Comparison of ENCODE assay signal across 1 cellular context in the genomic region with DNA sequence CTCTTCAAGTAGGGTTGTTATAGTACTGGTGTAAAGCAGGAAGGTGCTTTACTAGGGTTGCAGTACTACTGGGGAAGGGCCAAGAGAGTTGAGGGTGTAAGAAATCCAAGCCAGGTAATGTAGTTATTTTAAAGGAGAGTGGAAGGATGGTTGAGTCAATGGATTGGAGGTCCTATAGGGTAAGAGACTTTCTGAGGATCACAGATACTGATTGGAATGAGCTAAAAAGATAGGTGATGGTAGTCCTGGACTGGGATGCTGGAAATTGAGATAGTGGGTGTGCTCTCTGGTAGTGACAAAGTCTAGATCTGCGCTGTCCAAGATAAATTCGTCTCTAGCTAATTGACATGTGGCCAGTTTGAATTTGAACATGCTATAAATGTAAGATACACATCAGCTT.
TF ChIP-seq lines count a peak whose summit lies in the region.

No MANE protein-coding gene starts in this region.

TF ChIP-seq in H1, 55 proteins besides CTCF, POLR2A, EP300 and RAD21:
- TF ChIP-seq CHD2 (IDR thresholded peaks at IDR 0.05; ENCODE audit: low read length) (no peak), GTF2F1 (IDR thresholded peaks at IDR 0.05; ENCODE audit: borderline replicate concordance, low read depth, low read length) (no peak), KDM1A (IDR thresholded peaks at IDR 0.05; ENCODE audit: borderline replicate concordance, low read length) (no peak), RNF2 (IDR thresholded peaks at IDR 0.05; ENCODE audit: borderline replicate concordance, low read depth, low read length, missing control alignments, poor library complexity, severe bottlenecking) (no peak), BRCA1 (IDR thresholded peaks at IDR 0.05; ENCODE audit: low read depth, low read length) (no peak), EZH2 (IDR thresholded peaks at IDR 0.05; ENCODE audit: low read depth, low read length, severe bottlenecking) (no peak), SIRT6 (IDR thresholded peaks at IDR 0.05; ENCODE audit: low read length) (no peak), ZNF274 (IDR thresholded peaks at IDR 0.05; ENCODE audit: borderline replicate concordance, extremely low read depth, low read length) (no peak), RXRA (IDR thresholded peaks at IDR 0.05; ENCODE audit: insufficient read depth, low read depth, low read length) (no peak), CBX5 (IDR thresholded peaks at IDR 0.05; ENCODE audit: low read depth, low read length) (no peak), GABPA (IDR thresholded peaks at IDR 0.05; ENCODE audit: borderline replicate concordance, insufficient read depth, low read length) (no peak), BACH1 (IDR thresholded peaks at IDR 0.05; ENCODE audit: low read length) (no peak), E2F6 (IDR thresholded peaks at IDR 0.05) (no peak), SUZ12 (IDR thresholded peaks at IDR 0.05; ENCODE audit: low read length) (no peak), TAF7 (optimal IDR thresholded peaks at IDR 0.05; ENCODE audit: borderline replicate concordance, low read depth, low read length) (no peak), CHD1 (IDR thresholded peaks at IDR 0.05; ENCODE audit: low read depth, low read length) (no peak), MAFK (IDR thresholded peaks at IDR 0.05; ENCODE audit: low read depth, low read length) (no peak)
- TF ChIP-seq, protein P1, sequence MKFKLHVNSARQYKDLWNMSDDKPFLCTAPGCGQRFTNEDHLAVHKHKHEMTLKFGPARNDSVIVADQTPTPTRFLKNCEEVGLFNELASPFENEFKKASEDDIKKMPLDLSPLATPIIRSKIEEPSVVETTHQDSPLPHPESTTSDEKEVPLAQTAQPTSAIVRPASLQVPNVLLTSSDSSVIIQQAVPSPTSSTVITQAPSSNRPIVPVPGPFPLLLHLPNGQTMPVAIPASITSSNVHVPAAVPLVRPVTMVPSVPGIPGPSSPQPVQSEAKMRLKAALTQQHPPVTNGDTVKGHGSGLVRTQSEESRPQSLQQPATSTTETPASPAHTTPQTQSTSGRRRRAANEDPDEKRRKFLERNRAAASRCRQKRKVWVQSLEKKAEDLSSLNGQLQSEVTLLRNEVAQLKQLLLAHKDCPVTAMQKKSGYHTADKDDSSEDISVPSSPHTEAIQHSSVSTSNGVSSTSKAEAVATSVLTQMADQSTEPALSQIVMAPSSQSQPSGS (IDR thresholded peaks at IDR 0.05; ENCODE audit: low read length) = no peak
- TF ChIP-seq, protein P2, sequence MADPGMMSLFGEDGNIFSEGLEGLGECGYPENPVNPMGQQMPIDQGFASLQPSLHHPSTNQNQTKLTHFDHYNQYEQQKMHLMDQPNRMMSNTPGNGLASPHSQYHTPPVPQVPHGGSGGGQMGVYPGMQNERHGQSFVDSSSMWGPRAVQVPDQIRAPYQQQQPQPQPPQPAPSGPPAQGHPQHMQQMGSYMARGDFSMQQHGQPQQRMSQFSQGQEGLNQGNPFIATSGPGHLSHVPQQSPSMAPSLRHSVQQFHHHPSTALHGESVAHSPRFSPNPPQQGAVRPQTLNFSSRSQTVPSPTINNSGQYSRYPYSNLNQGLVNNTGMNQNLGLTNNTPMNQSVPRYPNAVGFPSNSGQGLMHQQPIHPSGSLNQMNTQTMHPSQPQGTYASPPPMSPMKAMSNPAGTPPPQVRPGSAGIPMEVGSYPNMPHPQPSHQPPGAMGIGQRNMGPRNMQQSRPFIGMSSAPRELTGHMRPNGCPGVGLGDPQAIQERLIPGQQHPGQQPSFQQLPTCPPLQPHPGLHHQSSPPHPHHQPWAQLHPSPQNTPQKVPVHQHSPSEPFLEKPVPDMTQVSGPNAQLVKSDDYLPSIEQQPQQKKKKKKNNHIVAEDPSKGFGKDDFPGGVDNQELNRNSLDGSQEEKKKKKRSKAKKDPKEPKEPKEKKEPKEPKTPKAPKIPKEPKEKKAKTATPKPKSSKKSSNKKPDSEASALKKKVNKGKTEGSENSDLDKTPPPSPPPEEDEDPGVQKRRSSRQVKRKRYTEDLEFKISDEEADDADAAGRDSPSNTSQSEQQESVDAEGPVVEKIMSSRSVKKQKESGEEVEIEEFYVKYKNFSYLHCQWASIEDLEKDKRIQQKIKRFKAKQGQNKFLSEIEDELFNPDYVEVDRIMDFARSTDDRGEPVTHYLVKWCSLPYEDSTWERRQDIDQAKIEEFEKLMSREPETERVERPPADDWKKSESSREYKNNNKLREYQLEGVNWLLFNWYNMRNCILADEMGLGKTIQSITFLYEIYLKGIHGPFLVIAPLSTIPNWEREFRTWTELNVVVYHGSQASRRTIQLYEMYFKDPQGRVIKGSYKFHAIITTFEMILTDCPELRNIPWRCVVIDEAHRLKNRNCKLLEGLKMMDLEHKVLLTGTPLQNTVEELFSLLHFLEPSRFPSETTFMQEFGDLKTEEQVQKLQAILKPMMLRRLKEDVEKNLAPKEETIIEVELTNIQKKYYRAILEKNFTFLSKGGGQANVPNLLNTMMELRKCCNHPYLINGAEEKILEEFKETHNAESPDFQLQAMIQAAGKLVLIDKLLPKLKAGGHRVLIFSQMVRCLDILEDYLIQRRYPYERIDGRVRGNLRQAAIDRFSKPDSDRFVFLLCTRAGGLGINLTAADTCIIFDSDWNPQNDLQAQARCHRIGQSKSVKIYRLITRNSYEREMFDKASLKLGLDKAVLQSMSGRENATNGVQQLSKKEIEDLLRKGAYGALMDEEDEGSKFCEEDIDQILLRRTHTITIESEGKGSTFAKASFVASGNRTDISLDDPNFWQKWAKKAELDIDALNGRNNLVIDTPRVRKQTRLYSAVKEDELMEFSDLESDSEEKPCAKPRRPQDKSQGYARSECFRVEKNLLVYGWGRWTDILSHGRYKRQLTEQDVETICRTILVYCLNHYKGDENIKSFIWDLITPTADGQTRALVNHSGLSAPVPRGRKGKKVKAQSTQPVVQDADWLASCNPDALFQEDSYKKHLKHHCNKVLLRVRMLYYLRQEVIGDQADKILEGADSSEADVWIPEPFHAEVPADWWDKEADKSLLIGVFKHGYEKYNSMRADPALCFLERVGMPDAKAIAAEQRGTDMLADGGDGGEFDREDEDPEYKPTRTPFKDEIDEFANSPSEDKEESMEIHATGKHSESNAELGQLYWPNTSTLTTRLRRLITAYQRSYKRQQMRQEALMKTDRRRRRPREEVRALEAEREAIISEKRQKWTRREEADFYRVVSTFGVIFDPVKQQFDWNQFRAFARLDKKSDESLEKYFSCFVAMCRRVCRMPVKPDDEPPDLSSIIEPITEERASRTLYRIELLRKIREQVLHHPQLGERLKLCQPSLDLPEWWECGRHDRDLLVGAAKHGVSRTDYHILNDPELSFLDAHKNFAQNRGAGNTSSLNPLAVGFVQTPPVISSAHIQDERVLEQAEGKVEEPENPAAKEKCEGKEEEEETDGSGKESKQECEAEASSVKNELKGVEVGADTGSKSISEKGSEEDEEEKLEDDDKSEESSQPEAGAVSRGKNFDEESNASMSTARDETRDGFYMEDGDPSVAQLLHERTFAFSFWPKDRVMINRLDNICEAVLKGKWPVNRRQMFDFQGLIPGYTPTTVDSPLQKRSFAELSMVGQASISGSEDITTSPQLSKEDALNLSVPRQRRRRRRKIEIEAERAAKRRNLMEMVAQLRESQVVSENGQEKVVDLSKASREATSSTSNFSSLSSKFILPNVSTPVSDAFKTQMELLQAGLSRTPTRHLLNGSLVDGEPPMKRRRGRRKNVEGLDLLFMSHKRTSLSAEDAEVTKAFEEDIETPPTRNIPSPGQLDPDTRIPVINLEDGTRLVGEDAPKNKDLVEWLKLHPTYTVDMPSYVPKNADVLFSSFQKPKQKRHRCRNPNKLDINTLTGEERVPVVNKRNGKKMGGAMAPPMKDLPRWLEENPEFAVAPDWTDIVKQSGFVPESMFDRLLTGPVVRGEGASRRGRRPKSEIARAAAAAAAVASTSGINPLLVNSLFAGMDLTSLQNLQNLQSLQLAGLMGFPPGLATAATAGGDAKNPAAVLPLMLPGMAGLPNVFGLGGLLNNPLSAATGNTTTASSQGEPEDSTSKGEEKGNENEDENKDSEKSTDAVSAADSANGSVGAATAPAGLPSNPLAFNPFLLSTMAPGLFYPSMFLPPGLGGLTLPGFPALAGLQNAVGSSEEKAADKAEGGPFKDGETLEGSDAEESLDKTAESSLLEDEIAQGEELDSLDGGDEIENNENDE (IDR thresholded peaks at IDR 0.05; ENCODE audit: insufficient replicate concordance, low read length) = no peak
